In the genomic region with DNA sequence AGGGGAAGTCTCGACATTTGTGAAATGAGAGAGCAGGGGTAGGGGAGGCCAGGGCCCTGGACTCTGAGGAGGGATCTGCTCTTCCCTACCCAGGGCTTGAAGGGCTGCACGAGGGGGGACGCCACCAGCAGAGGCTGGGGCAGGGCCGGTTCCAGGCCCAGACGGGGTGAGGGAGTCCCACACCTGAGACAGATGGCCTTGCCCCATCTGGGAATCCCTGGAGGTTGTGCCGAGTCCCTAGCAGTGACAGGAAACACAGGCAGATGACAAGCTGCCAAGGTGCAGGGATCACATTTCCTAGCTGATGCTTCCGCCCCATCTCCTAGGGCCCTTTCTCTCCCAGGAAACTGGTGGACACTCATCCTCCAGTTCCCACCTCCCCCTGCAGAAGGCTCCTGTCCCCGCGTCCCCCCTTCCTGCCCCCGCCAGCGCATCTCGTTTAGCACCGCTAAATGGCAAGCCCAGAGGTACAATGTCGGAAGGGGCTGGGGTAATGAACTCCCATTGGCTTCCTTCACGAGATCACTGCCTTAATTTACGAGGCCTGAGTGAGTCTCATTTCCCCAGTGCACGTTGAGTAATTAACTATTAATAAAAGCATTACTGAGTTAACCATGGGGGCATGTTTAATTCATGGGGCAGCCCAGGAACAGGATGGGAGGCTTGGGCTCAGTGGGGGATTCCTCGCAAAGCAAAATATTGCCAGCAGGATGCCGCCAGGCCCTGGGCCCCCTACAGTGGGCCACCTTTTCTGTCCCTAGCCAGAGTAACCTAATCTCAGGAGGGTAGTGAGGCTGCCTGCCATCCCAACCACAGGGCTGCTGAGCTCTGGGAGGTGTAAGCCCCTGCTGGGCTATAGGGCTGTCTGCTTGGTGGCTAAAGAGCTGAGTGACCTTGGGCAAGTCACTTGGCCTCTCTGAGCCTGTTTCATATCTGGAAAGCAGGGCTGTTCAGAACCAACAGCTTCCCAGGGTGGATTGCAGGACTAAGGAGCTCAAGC, we compare ENCODE assay signal across 12 cellular contexts. TPM values are rescaled to one million over a fixed set of nuclear protein-coding genes. Genes with fewer than 3 reads are reported as not detected.
A peak's percentile ranks its signal among the peaks of the same experiment; 100 is the strongest.
DNase-seq lines count a peak whose midpoint lies in the region; ATAC-seq and TF ChIP-seq lines count a peak whose summit lies in the region.
"Had no signal": no experiment of that assay in that cellular context is flagged by ENCODE, and none has a peak within 500 bp of the region (broad histone marks: within the 10 kb centered on the region; RNA-seq: fewer than 3 reads in every experiment).

No MANE protein-coding gene starts in this region.

- H3K27me3 ChIP-seq in ACC112 (ENCODE audit: insufficient read depth, low read length) (peaks cover 57% of the 10 kb centered on the region), lower lobe of right lung (ENCODE audit: low read depth) (peaks cover 40% of the 10 kb centered on the region)

- no peaks in the 10 kb centered on the region for H3K4me1 ChIP-seq in ACC112 (ENCODE audit: control insufficient read depth, insufficient read depth, low read length, unreplicated experiment)
- peaks cover 15% of the 10 kb centered on the region for H3K4me1 ChIP-seq in lower lobe of right lung

- peaks cover 13% of the 10 kb centered on the region for H3K4me1 Mint-ChIP-seq in T-helper 17 cell

- no peak for TF ChIP-seq CTCF in lower lobe of right lung (IDR thresholded peaks at IDR 0.05)
- TF ChIP-seq CTCF in GM20000 (IDR thresholded peaks at IDR 0.05; ENCODE audit: extremely low read depth, missing control alignments): no peak

- H3K4me3 ChIP-seq in ACC112 (ENCODE audit: low read depth, low read length) (0 out of 2 replicates have a peak overlapping the region, but pooled peaks have one; percentile 24), lower lobe of right lung (peak overlapping the region; percentile 3)
- H3K4me3 ChIP-seq: transverse colon had no signal

- no peaks in the 10 kb centered on the region for H3K36me3 ChIP-seq in ACC112 (ENCODE audit: insufficient read depth, low read length)
- peaks cover 12% of the 10 kb centered on the region for H3K36me3 ChIP-seq in lower lobe of right lung
- H3K36me3 ChIP-seq: transverse colon had no signal

- H3K27ac ChIP-seq in ACC112 (ENCODE audit: low read depth, low read length) (no peak overlapping the region), lower lobe of right lung (no peak overlapping the region)
- H3K27ac ChIP-seq: transverse colon had no signal

- peaks cover 2% of the 10 kb centered on the region for H3K36me3 Mint-ChIP-seq in T-helper 17 cell (ENCODE audit: low read depth)

- H3K4me3 Mint-ChIP-seq in T-helper 17 cell: peak overlapping the region; percentile 83

- intact Hi-C loops in lower lobe of right lung (cut with DNase I): no loop called here

- H3K9me3 ChIP-seq in T-helper 17 cell (ENCODE audit: control insufficient read depth, low read length, poor library complexity, severe bottlenecking): no peaks in the 10 kb centered on the region
- no peaks in the 10 kb centered on the region for H3K9me3 ChIP-seq in lower lobe of right lung
- H3K9me3 ChIP-seq: transverse colon had no signal

- peaks cover 20% of the 10 kb centered on the region for H3K27me3 Mint-ChIP-seq in T-helper 17 cell

- DNase-seq in D341Med (ENCODE audit: low spot score) (peak; percentile 56), T-helper 17 cell (no peak), lower lobe of right lung (no peak), GM20000 (ENCODE audit: low spot score) (no peak), NCI-H226 (no peak), NCI-H446 treated with DMSO at 0.1 percent for 48 hours (lab: John Stamatoyannopoulos, UW) (no peak)
- DNase-seq: stimulated activated CD4-positive, alpha-beta T cell treated with anti-CD3 and anti-CD28 coated beads, Interleukin-4, amount 100 ng/mL, for 4 hours; transverse colon had no signal

- no peak overlapping the region for H2AFZ ChIP-seq in ACC112 (ENCODE audit: low read length, unreplicated experiment)

- ATAC-seq in T-helper 17 cell (peak; percentile 27), lower lobe of right lung (peak; percentile 19 to 31), GM19351 (IDR thresholded peaks at IDR 0.05; ENCODE audit: unreplicated experiment) (no peak)

- peak overlapping the region; percentile 34 for H3K27ac Mint-ChIP-seq in T-helper 17 cell

- H3K79me2 ChIP-seq in ACC112 (ENCODE audit: control insufficient read depth, insufficient read depth, low read length, unreplicated experiment): no peaks in the 10 kb centered on the region

RNA-seq across cellular contexts. Expression of gene CDH22, which starts 35.4 kb away (rescaled TPM):
- not detected for total RNA-seq in T-helper 17 cell
- 0.35 TPM for total RNA-seq in lower lobe of right lung
- total RNA-seq: endothelial cell of umbilical vein, osteocyte, transverse colon had no signal
